27 cellular contexts compared by ENCODE assay signal in the genomic region with DNA sequence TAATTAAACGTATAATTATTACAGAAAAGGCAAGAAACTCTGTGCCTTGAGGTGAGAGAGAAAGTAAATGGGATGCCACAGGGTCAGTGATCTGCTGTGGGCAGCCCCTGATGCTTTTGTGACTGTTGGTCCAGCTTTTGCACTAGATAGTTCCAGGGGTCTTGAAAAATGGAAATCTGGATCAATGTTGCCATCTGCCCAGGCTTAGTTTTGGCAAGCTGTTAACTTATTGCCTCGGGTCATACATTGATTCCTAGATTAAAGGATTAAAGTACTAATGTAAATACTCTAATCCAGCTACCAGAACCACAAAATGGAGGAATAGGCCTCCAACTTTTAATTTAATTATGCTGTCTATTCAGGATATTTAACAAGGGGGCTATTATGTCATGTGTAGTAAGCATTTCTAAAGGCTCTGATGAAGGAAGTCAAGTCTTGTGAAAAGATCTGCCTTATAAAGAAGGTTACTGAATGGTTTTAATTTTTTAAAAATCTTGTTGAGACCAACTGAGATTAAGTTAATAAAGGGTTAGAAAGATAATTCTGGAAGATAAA.
"Had no signal": no experiment of that assay in that cellular context is flagged by ENCODE, and none has a peak within 500 bp of the region (broad histone marks: within the 10 kb centered on the region; RNA-seq: fewer than 3 reads in every experiment).

No MANE protein-coding gene starts in this region.

- ATAC-seq: activated CD4-positive, CD25-positive, alpha-beta regulatory T cell treated with anti-CD3 and anti-CD28 coated beads, Interleukin-2, amount 50 U/mL, for 24 hours; left ventricle myocardium superior; right lobe of liver; stimulated activated effector memory CD8-positive, alpha-beta T cell treated with anti-CD3 and anti-CD28 coated beads, Interleukin-12 subunit alpha, Interleukin-12 subunit beta, amount 100 ng/mL, for 72 hours had no signal

- H3K4me3 ChIP-seq: colonic mucosa, right lobe of liver, upper lobe of left lung, vagina had no signal

- H3K4me1 ChIP-seq: colonic mucosa, right lobe of liver, upper lobe of left lung, vagina had no signal

- DNase-seq: activated CD4-positive, alpha-beta T cell treated with anti-CD3 and anti-CD28 coated beads for 48 hours; activated CD4-positive, alpha-beta T cell treated with anti-CD3 and anti-CD28 coated beads, Interleukin-2, amount 50 U/mL, for 48 hours; activated CD8-positive, alpha-beta memory T cell treated with anti-CD3 and anti-CD28 coated beads for 24 hours; activated effector memory CD4-positive, alpha-beta T cell treated with anti-CD3 and anti-CD28 coated beads, Interleukin-2, amount 50 U/mL, for 16 hours; activated naive CD4-positive, alpha-beta T cell treated with anti-CD3 and anti-CD28 coated beads, Interleukin-2, amount 50 U/mL, for 16 hours; activated T-cell treated with anti-CD3 and anti-CD28 coated beads, Interleukin-2, amount 50 U/mL, for 1 hour; amygdala; cerebellar nuclear complex; colonic mucosa; effector CD8-positive, alpha-beta T cell; islet precursor cell; left ventricle myocardium superior; right lobe of liver; stimulated activated CD4-positive, alpha-beta T cell treated with anti-CD3 and anti-CD28 coated beads, Interleukin-12 subunit alpha, Interleukin-12 subunit beta, amount 100 ng/mL, for 4 hours; stimulated activated CD4-positive, alpha-beta T cell treated with anti-CD3 and anti-CD28 coated beads, Interleukin-4, amount 100 ng/mL, for 24 hours; substantia nigra; T-helper 9 cell; upper lobe of left lung had no signal

- FAIRE-seq: endometrium, frontal cortex, TTC549 had no signal

- H3K27me3 ChIP-seq: colonic mucosa, neutrophil, right lobe of liver, upper lobe of left lung, vagina had no signal

- H3K36me3 ChIP-seq: colonic mucosa, neutrophil, right lobe of liver, upper lobe of left lung, vagina had no signal

- H3K27ac ChIP-seq: colonic mucosa, epithelial cell of prostate, neutrophil, right lobe of liver, upper lobe of left lung, vagina, VCaP had no signal
